Comparison of ENCODE assay signal across 8 cellular contexts in genomic region chr10:18319628-18320027, GRCh38.
"Had no signal": no experiment of that assay in that cellular context is flagged by ENCODE, and none has a peak within 500 bp of the region (broad histone marks: within the 10 kb centered on the region; RNA-seq: fewer than 3 reads in every experiment).

No MANE protein-coding gene starts in this region.

- H3K9ac ChIP-seq: KMS-11 had no signal

- H3K4me2 ChIP-seq: KMS-11 had no signal

- H3K27ac ChIP-seq: HL-60, KMS-11 had no signal

- DNase-seq: IMR-90, KBM-7, KG1 had no signal

- FAIRE-seq: HepG2, HTR-8/SVneo, K562 had no signal

- H3K4me3 ChIP-seq: K562 had no signal

- ATAC-seq: HepG2, K562 had no signal
